Comparison of ENCODE assay signal across 1 cellular context in the genomic region with DNA sequence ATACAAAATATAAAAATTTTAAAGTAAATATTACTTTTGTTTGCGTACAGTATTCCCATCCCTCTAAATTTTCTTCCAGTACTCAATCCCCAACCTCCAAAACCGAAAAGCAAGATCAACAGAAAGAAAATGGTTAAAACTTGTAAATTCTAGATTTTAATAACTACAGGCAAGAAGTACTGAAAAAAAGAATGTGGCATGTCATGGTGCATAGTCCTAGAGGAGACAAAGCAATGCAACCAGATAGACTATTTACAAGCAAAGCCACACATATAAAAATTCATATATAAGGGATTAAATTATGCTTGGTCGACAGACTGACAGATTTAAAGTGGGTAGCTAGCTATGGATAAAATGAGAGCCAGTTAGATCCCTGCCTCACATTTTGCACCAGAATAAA.
TF ChIP-seq lines count a peak whose summit lies in the region.

No MANE protein-coding gene starts in this region.

TF ChIP-seq in WTC11, 78 proteins besides CTCF, POLR2A, EP300 and RAD21 (continued from another document):
- TF ChIP-seq, protein P1, sequence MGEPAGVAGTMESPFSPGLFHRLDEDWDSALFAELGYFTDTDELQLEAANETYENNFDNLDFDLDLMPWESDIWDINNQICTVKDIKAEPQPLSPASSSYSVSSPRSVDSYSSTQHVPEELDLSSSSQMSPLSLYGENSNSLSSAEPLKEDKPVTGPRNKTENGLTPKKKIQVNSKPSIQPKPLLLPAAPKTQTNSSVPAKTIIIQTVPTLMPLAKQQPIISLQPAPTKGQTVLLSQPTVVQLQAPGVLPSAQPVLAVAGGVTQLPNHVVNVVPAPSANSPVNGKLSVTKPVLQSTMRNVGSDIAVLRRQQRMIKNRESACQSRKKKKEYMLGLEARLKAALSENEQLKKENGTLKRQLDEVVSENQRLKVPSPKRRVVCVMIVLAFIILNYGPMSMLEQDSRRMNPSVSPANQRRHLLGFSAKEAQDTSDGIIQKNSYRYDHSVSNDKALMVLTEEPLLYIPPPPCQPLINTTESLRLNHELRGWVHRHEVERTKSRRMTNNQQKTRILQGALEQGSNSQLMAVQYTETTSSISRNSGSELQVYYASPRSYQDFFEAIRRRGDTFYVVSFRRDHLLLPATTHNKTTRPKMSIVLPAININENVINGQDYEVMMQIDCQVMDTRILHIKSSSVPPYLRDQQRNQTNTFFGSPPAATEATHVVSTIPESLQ (CRISPR knock-in tag; IDR thresholded peaks at IDR 0.05) = no peak
- TF ChIP-seq, protein P2, sequence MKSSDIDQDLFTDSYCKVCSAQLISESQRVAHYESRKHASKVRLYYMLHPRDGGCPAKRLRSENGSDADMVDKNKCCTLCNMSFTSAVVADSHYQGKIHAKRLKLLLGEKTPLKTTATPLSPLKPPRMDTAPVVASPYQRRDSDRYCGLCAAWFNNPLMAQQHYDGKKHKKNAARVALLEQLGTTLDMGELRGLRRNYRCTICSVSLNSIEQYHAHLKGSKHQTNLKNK (CRISPR knock-in tag; IDR thresholded peaks at IDR 0.05) = no peak
- TF ChIP-seq ZNF396 (CRISPR knock-in tag; IDR thresholded peaks at IDR 0.05; ENCODE audit: borderline replicate concordance) = no peak
- no peak for TF ChIP-seq FOXK1 (CRISPR knock-in tag; IDR thresholded peaks at IDR 0.05)
- no peak for TF ChIP-seq ZNF121 (CRISPR knock-in tag; IDR thresholded peaks at IDR 0.05)
- TF ChIP-seq NFATC4 (CRISPR knock-in tag; IDR thresholded peaks at IDR 0.05) = peak; percentile 74
- TF ChIP-seq ZNF219 (CRISPR knock-in tag; IDR thresholded peaks at IDR 0.05; ENCODE audit: borderline replicate concordance) = no peak
- no peak for TF ChIP-seq ETV6 (CRISPR knock-in tag; IDR thresholded peaks at IDR 0.05)
- TF ChIP-seq PRRX2 (CRISPR knock-in tag; IDR thresholded peaks at IDR 0.05) = 0 out of 2 replicates have a peak, but pooled peaks have one; percentile 32
- TF ChIP-seq, protein P3, sequence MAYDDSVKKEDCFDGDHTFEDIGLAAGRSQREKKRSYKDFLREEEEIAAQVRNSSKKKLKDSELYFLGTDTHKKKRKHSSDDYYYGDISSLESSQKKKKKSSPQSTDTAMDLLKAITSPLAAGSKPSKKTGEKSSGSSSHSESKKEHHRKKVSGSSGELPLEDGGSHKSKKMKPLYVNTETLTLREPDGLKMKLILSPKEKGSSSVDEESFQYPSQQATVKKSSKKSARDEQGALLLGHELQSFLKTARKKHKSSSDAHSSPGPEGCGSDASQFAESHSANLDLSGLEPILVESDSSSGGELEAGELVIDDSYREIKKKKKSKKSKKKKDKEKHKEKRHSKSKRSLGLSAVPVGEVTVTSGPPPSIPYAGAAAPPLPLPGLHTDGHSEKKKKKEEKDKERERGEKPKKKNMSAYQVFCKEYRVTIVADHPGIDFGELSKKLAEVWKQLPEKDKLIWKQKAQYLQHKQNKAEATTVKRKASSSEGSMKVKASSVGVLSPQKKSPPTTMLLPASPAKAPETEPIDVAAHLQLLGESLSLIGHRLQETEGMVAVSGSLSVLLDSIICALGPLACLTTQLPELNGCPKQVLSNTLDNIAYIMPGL (CRISPR knock-in tag; IDR thresholded peaks at IDR 0.05) = no peak
- TF ChIP-seq, protein P4, sequence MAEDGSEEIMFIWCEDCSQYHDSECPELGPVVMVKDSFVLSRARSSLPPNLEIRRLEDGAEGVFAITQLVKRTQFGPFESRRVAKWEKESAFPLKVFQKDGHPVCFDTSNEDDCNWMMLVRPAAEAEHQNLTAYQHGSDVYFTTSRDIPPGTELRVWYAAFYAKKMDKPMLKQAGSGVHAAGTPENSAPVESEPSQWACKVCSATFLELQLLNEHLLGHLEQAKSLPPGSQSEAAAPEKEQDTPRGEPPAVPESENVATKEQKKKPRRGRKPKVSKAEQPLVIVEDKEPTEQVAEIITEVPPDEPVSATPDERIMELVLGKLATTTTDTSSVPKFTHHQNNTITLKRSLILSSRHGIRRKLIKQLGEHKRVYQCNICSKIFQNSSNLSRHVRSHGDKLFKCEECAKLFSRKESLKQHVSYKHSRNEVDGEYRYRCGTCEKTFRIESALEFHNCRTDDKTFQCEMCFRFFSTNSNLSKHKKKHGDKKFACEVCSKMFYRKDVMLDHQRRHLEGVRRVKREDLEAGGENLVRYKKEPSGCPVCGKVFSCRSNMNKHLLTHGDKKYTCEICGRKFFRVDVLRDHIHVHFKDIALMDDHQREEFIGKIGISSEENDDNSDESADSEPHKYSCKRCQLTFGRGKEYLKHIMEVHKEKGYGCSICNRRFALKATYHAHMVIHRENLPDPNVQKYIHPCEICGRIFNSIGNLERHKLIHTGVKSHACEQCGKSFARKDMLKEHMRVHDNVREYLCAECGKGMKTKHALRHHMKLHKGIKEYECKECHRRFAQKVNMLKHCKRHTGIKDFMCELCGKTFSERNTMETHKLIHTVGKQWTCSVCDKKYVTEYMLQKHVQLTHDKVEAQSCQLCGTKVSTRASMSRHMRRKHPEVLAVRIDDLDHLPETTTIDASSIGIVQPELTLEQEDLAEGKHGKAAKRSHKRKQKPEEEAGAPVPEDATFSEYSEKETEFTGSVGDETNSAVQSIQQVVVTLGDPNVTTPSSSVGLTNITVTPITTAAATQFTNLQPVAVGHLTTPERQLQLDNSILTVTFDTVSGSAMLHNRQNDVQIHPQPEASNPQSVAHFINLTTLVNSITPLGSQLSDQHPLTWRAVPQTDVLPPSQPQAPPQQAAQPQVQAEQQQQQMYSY (CRISPR knock-in tag; IDR thresholded peaks at IDR 0.05) = no peak
- TF ChIP-seq, protein P5, sequence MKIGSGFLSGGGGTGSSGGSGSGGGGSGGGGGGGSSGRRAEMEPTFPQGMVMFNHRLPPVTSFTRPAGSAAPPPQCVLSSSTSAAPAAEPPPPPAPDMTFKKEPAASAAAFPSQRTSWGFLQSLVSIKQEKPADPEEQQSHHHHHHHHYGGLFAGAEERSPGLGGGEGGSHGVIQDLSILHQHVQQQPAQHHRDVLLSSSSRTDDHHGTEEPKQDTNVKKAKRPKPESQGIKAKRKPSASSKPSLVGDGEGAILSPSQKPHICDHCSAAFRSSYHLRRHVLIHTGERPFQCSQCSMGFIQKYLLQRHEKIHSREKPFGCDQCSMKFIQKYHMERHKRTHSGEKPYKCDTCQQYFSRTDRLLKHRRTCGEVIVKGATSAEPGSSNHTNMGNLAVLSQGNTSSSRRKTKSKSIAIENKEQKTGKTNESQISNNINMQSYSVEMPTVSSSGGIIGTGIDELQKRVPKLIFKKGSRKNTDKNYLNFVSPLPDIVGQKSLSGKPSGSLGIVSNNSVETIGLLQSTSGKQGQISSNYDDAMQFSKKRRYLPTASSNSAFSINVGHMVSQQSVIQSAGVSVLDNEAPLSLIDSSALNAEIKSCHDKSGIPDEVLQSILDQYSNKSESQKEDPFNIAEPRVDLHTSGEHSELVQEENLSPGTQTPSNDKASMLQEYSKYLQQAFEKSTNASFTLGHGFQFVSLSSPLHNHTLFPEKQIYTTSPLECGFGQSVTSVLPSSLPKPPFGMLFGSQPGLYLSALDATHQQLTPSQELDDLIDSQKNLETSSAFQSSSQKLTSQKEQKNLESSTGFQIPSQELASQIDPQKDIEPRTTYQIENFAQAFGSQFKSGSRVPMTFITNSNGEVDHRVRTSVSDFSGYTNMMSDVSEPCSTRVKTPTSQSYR (CRISPR knock-in tag; IDR thresholded peaks at IDR 0.05) = no peak
- TF ChIP-seq, protein P6, sequence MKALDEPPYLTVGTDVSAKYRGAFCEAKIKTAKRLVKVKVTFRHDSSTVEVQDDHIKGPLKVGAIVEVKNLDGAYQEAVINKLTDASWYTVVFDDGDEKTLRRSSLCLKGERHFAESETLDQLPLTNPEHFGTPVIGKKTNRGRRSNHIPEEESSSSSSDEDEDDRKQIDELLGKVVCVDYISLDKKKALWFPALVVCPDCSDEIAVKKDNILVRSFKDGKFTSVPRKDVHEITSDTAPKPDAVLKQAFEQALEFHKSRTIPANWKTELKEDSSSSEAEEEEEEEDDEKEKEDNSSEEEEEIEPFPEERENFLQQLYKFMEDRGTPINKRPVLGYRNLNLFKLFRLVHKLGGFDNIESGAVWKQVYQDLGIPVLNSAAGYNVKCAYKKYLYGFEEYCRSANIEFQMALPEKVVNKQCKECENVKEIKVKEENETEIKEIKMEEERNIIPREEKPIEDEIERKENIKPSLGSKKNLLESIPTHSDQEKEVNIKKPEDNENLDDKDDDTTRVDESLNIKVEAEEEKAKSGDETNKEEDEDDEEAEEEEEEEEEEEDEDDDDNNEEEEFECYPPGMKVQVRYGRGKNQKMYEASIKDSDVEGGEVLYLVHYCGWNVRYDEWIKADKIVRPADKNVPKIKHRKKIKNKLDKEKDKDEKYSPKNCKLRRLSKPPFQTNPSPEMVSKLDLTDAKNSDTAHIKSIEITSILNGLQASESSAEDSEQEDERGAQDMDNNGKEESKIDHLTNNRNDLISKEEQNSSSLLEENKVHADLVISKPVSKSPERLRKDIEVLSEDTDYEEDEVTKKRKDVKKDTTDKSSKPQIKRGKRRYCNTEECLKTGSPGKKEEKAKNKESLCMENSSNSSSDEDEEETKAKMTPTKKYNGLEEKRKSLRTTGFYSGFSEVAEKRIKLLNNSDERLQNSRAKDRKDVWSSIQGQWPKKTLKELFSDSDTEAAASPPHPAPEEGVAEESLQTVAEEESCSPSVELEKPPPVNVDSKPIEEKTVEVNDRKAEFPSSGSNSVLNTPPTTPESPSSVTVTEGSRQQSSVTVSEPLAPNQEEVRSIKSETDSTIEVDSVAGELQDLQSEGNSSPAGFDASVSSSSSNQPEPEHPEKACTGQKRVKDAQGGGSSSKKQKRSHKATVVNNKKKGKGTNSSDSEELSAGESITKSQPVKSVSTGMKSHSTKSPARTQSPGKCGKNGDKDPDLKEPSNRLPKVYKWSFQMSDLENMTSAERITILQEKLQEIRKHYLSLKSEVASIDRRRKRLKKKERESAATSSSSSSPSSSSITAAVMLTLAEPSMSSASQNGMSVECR (CRISPR knock-in tag; IDR thresholded peaks at IDR 0.05; ENCODE audit: borderline replicate concordance) = no peak
- TF ChIP-seq, protein P7, sequence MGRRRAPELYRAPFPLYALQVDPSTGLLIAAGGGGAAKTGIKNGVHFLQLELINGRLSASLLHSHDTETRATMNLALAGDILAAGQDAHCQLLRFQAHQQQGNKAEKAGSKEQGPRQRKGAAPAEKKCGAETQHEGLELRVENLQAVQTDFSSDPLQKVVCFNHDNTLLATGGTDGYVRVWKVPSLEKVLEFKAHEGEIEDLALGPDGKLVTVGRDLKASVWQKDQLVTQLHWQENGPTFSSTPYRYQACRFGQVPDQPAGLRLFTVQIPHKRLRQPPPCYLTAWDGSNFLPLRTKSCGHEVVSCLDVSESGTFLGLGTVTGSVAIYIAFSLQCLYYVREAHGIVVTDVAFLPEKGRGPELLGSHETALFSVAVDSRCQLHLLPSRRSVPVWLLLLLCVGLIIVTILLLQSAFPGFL (CRISPR knock-in tag; IDR thresholded peaks at IDR 0.05; ENCODE audit: borderline replicate concordance) = no peak
- no peak for TF ChIP-seq ZNF138 (CRISPR knock-in tag; conservative IDR thresholded peaks at IDR 0.05)
- no peak for TF ChIP-seq ZNF416 (CRISPR knock-in tag; IDR thresholded peaks at IDR 0.05)
- no peak for TF ChIP-seq KAT7 (CRISPR knock-in tag; IDR thresholded peaks at IDR 0.05; ENCODE audit: borderline replicate concordance)
- TF ChIP-seq IRF2 (CRISPR knock-in tag; IDR thresholded peaks at IDR 0.05; ENCODE audit: borderline replicate concordance, low read depth) = no peak
- TF ChIP-seq, protein P8, sequence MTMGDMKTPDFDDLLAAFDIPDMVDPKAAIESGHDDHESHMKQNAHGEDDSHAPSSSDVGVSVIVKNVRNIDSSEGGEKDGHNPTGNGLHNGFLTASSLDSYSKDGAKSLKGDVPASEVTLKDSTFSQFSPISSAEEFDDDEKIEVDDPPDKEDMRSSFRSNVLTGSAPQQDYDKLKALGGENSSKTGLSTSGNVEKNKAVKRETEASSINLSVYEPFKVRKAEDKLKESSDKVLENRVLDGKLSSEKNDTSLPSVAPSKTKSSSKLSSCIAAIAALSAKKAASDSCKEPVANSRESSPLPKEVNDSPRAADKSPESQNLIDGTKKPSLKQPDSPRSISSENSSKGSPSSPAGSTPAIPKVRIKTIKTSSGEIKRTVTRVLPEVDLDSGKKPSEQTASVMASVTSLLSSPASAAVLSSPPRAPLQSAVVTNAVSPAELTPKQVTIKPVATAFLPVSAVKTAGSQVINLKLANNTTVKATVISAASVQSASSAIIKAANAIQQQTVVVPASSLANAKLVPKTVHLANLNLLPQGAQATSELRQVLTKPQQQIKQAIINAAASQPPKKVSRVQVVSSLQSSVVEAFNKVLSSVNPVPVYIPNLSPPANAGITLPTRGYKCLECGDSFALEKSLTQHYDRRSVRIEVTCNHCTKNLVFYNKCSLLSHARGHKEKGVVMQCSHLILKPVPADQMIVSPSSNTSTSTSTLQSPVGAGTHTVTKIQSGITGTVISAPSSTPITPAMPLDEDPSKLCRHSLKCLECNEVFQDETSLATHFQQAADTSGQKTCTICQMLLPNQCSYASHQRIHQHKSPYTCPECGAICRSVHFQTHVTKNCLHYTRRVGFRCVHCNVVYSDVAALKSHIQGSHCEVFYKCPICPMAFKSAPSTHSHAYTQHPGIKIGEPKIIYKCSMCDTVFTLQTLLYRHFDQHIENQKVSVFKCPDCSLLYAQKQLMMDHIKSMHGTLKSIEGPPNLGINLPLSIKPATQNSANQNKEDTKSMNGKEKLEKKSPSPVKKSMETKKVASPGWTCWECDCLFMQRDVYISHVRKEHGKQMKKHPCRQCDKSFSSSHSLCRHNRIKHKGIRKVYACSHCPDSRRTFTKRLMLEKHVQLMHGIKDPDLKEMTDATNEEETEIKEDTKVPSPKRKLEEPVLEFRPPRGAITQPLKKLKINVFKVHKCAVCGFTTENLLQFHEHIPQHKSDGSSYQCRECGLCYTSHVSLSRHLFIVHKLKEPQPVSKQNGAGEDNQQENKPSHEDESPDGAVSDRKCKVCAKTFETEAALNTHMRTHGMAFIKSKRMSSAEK (CRISPR knock-in tag; IDR thresholded peaks at IDR 0.05; ENCODE audit: borderline replicate concordance) = peak; percentile 73; the same call in 1 of the 2 replicates
- TF ChIP-seq, protein P9, sequence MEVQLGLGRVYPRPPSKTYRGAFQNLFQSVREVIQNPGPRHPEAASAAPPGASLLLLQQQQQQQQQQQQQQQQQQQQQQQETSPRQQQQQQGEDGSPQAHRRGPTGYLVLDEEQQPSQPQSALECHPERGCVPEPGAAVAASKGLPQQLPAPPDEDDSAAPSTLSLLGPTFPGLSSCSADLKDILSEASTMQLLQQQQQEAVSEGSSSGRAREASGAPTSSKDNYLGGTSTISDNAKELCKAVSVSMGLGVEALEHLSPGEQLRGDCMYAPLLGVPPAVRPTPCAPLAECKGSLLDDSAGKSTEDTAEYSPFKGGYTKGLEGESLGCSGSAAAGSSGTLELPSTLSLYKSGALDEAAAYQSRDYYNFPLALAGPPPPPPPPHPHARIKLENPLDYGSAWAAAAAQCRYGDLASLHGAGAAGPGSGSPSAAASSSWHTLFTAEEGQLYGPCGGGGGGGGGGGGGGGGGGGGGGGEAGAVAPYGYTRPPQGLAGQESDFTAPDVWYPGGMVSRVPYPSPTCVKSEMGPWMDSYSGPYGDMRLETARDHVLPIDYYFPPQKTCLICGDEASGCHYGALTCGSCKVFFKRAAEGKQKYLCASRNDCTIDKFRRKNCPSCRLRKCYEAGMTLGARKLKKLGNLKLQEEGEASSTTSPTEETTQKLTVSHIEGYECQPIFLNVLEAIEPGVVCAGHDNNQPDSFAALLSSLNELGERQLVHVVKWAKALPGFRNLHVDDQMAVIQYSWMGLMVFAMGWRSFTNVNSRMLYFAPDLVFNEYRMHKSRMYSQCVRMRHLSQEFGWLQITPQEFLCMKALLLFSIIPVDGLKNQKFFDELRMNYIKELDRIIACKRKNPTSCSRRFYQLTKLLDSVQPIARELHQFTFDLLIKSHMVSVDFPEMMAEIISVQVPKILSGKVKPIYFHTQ (CRISPR knock-in tag; IDR thresholded peaks at IDR 0.05) = peak; percentile 79; the same call in 1 of the 2 replicates
TF ChIP-seq in WTC11: peak in this region for 7.
